ENCODE assay signal across 12 cellular contexts in genomic region chr6:27296106-27296783, GRCh38. TPM values are rescaled to one million over a fixed set of nuclear protein-coding genes. Genes with fewer than 3 reads are reported as not detected.
A peak's percentile ranks its signal among the peaks of the same experiment; 100 is the strongest.
DNase-seq lines count a peak whose midpoint lies in the region; ATAC-seq and TF ChIP-seq lines count a peak whose summit lies in the region.
"Had no signal": no experiment of that assay in that cellular context is flagged by ENCODE, and none has a peak within 500 bp of the region (broad histone marks: within the 10 kb centered on the region; RNA-seq: fewer than 3 reads in every experiment).

No MANE protein-coding gene starts in this region.

- H3K4me1 Mint-ChIP-seq in T-helper 2 cell treated with Interferon-gamma antibody and Interleukin-4, amounts not matched to agents 5 μg/mL and 100 μg/mL, for 36 hours (ENCODE audit: low read depth), result peaks cover 9% of the 10 kb centered on the region
- H3K4me1 Mint-ChIP-seq: immature natural killer cell had no signal

- H3K27ac Mint-ChIP-seq in T-helper 2 cell treated with Interferon-gamma antibody and Interleukin-4, amounts not matched to agents 5 μg/mL and 100 μg/mL, for 36 hours, result peak overlapping the region; percentile 28
- H3K27ac Mint-ChIP-seq: immature natural killer cell had no signal

- DNase-seq in T-helper 2 cell treated with Interferon-gamma antibody and Interleukin-4, amounts not matched to agents 5 μg/mL and 100 μg/mL, for 36 hours (ENCODE audit: low spot score), result no peak
- no peak for DNase-seq in T-helper 2 cell
- peak; percentile 64 for DNase-seq in RPMI7951 (ENCODE audit: low read depth)
- DNase-seq in fibroblast of lung (ENCODE audit: low read depth in 2 of 2), result peak; percentile 36 to 55
- no peak for DNase-seq in skeletal muscle cell (ENCODE audit: low read depth)
- no peak for DNase-seq in activated CD4-positive, CD25-positive, alpha-beta regulatory T cell treated with anti-CD3 and anti-CD28 coated beads, Interleukin-2, amount 50 U/mL, for 72 hours
- DNase-seq in NOMO-1 treated with DMSO at 0.1 percent for 48 hours (lab: John Stamatoyannopoulos, UW; ENCODE audit: unreplicated experiment), result no peak
- DNase-seq: immature natural killer cell, NCI-H1092 treated with DMSO at 0.1 percent for 48 hours had no signal

- H3K36me3 ChIP-seq in fibroblast of lung (ENCODE audit: control insufficient read depth, insufficient read depth, low read length), result no peaks in the 10 kb centered on the region
- H3K36me3 ChIP-seq: BLaER1 treated with 17β-estradiol and CSF1 and Interleukin-3, amounts not matched to agents 10 nM and 100 nM had no signal

- H3K4me3 ChIP-seq in fibroblast of lung (replicated peaks in 1 of 4; ENCODE audit: control extremely low read depth in 1 of 4, insufficient read depth in 1 of 4, low read depth in 3 of 4, low read length in 4 of 4) (peak overlapping the region; percentile 22 to 83 (median 61)), skeletal muscle cell (ENCODE audit: low read depth, low read length) (peak overlapping the region; percentile 48)
- H3K4me3 ChIP-seq: BLaER1 treated with 17β-estradiol and CSF1 and Interleukin-3, amounts not matched to agents 10 nM and 100 nM had no signal

- no peak for ATAC-seq in GM21526 (IDR thresholded peaks at IDR 0.05; ENCODE audit: low FRiP score, unreplicated experiment)

- no peak for TF ChIP-seq CTCF in fibroblast of lung (conservative IDR thresholded peaks at IDR 0.05 in 1 of 2, IDR thresholded peaks at IDR 0.05 in 1 of 2; ENCODE audit: low read depth in 1 of 2, low read length in 2 of 2)

- H3K9ac ChIP-seq in fibroblast of lung (ENCODE audit: insufficient read depth, low read length), result no peak overlapping the region
- H3K9ac ChIP-seq: BLaER1 treated with 17β-estradiol and CSF1 and Interleukin-3, amounts not matched to agents 10 nM and 100 nM had no signal

- H4K20me1 ChIP-seq in fibroblast of lung (ENCODE audit: control insufficient read depth, extremely low read depth, insufficient read depth, low read length), result no peaks in the 10 kb centered on the region
- H4K20me1 ChIP-seq: BLaER1 treated with 17β-estradiol and CSF1 and Interleukin-3, amounts not matched to agents 10 nM and 100 nM had no signal

- no peak overlapping the region for H3K27ac ChIP-seq in fibroblast of lung (ENCODE audit: insufficient read depth, low read length)
- H3K27ac ChIP-seq: BLaER1 treated with 17β-estradiol and CSF1 and Interleukin-3, amounts not matched to agents 10 nM and 100 nM had no signal

- peaks cover 1% of the 10 kb centered on the region for H3K27me3 ChIP-seq in fibroblast of lung (ENCODE audit: control insufficient read depth, insufficient read depth, low read length)

- H3K4me1 ChIP-seq in fibroblast of lung (ENCODE audit: control insufficient read depth, extremely low read depth, insufficient read depth, low read length), result no peaks in the 10 kb centered on the region
- H3K4me1 ChIP-seq: BLaER1 treated with 17β-estradiol and CSF1 and Interleukin-3, amounts not matched to agents 10 nM and 100 nM had no signal

- H3K9me3 ChIP-seq in fibroblast of lung (ENCODE audit: control insufficient read depth, insufficient read depth, low read depth, low read length), result no peaks in the 10 kb centered on the region

- H3K79me2 ChIP-seq in fibroblast of lung (ENCODE audit: control insufficient read depth, insufficient read depth, low read length), result no peaks in the 10 kb centered on the region

- H3K4me2 ChIP-seq in fibroblast of lung (ENCODE audit: extremely low read depth, insufficient read depth, low read length), result peak overlapping the region; percentile 79
- H3K4me2 ChIP-seq: BLaER1 treated with 17β-estradiol and CSF1 and Interleukin-3, amounts not matched to agents 10 nM and 100 nM had no signal

- H2AFZ ChIP-seq in fibroblast of lung (ENCODE audit: low read length), result peak overlapping the region; percentile 37

- H3K27me3 Mint-ChIP-seq in T-helper 2 cell treated with Interferon-gamma antibody and Interleukin-4, amounts not matched to agents 5 μg/mL and 100 μg/mL, for 36 hours (ENCODE audit: low read depth), result peaks cover 65% of the 10 kb centered on the region

- peaks cover 31% of the 10 kb centered on the region for H3K9me3 Mint-ChIP-seq in T-helper 2 cell treated with Interferon-gamma antibody and Interleukin-4, amounts not matched to agents 5 μg/mL and 100 μg/mL, for 36 hours

- no peak overlapping the region for H3K4me3 Mint-ChIP-seq in T-helper 2 cell treated with Interferon-gamma antibody and Interleukin-4, amounts not matched to agents 5 μg/mL and 100 μg/mL, for 36 hours

- peaks cover 2% of the 10 kb centered on the region for H3K36me3 Mint-ChIP-seq in T-helper 2 cell treated with Interferon-gamma antibody and Interleukin-4, amounts not matched to agents 5 μg/mL and 100 μg/mL, for 36 hours (ENCODE audit: low read depth)

RNA-seq across cellular contexts. Expression of gene POM121L2, which starts 15.8 kb away (rescaled TPM):
- 0.12 TPM in 1 of 2 replicates, not detected in the other for total RNA-seq in RPMI7951 (2014; rRNA removed; shearing (Covaris generic))
- total RNA-seq in fibroblast of lung, result not detected in 2 replicates
- not detected in 2 replicates for polyA plus RNA-seq in fibroblast of lung
- not detected in 2 replicates for polyA plus RNA-seq in fibroblast of lung (2012)
- polyA minus RNA-seq in fibroblast of lung (ENCODE audit: low replicate concordance), result not detected in 2 replicates
- total RNA-seq: activated CD8-positive, alpha-beta memory T cell treated with anti-CD3 and anti-CD28 coated beads for 36 hours had no signal
- polyA plus RNA-seq: immature natural killer cell had no signal

RNA-seq across cellular contexts. Expression of gene PRSS16, which starts 48.7 kb away (rescaled TPM):
- total RNA-seq in RPMI7951 (2014; rRNA removed; shearing (Covaris generic)), result 0.36 TPM in 1 of 2 replicates, not detected in the other
- not detected in 2 replicates for total RNA-seq in fibroblast of lung
- polyA plus RNA-seq in fibroblast of lung, result 0.15 TPM in 1 of 2 replicates, not detected in the other
- polyA plus RNA-seq in fibroblast of lung (2012), result not detected in 2 replicates
- not detected in 2 replicates for polyA minus RNA-seq in fibroblast of lung (ENCODE audit: low replicate concordance)

Comparison
In these comparisons a context has a peak if more than half of its experiments do, and no peak if none do; other contexts are left out.
1. DNase-seq: peak in RPMI7951 (single experiment) and fibroblast of lung (2 of 2); none in T-helper 2 cell treated with Interferon-gamma antibody and Interleukin-4, amounts not matched to agents 5 μg/mL and 100 μg/mL, for 36 hours (single experiment), T-helper 2 cell (0 of 5), skeletal muscle cell (single experiment), activated CD4-positive, CD25-positive, alpha-beta regulatory T cell treated with anti-CD3 and anti-CD28 coated beads, Interleukin-2, amount 50 U/mL, for 72 hours (single experiment) and NOMO-1 treated with DMSO at 0.1 percent for 48 hours (single experiment).